ENCODE assay signal across 16 cellular contexts in genomic region chr12:112275211-112275610, GRCh38.
DNase-seq lines count a peak whose midpoint lies in the region; ATAC-seq, FAIRE-seq and TF ChIP-seq lines count a peak whose summit lies in the region.
"Had no signal": no experiment of that assay in that cellular context is flagged by ENCODE, and none has a peak within 500 bp of the region (broad histone marks: within the 10 kb centered on the region; RNA-seq: fewer than 3 reads in every experiment).

No MANE protein-coding gene starts in this region.

- peak; percentile 11 for FAIRE-seq in H54 (lab: Jason Lieb, UNC)
- FAIRE-seq: HTR-8/SVneo had no signal

- H3K4me3 Mint-ChIP-seq in stimulated activated naive CD8-positive, alpha-beta T cell treated with anti-CD3 and anti-CD28 coated beads, Interleukin-15, amount 100 ng/mL, for 72 hours = no peak overlapping the region
- H3K4me3 Mint-ChIP-seq: CD14-positive monocyte; CD8-positive, alpha-beta T cell; GM23338; H9 had no signal

- no peaks in the 10 kb centered on the region for H3K9me3 Mint-ChIP-seq in stimulated activated naive CD8-positive, alpha-beta T cell treated with anti-CD3 and anti-CD28 coated beads, Interleukin-15, amount 100 ng/mL, for 72 hours
- H3K9me3 Mint-ChIP-seq: CD14-positive monocyte; CD8-positive, alpha-beta T cell; GM23338; H9 had no signal

- ATAC-seq in esophagus mucosa (peak; percentile 64), left lobe of liver (peak; percentile 96), GM19397 (IDR thresholded peaks at IDR 0.05; ENCODE audit: unreplicated experiment) (no peak)
- no peak for ATAC-seq in stimulated activated naive CD8-positive, alpha-beta T cell treated with anti-CD3 and anti-CD28 coated beads, Interleukin-15, amount 100 ng/mL, for 72 hours
- ATAC-seq: CD8-positive, alpha-beta T cell; GM23338 had no signal

- no peak for TF ChIP-seq POLR2A in H54 (IDR thresholded peaks at IDR 0.05; ENCODE audit: low read depth, low read length)

- H3K4me1 Mint-ChIP-seq in stimulated activated naive CD8-positive, alpha-beta T cell treated with anti-CD3 and anti-CD28 coated beads, Interleukin-15, amount 100 ng/mL, for 72 hours = no peaks in the 10 kb centered on the region
- H3K4me1 Mint-ChIP-seq: CD14-positive monocyte, GM23338 had no signal

- DNase-seq in H54 (ENCODE audit: insufficient read length, low spot score) (no peak), left lobe of liver (ENCODE audit: low spot score) (no peak), mucosa of gallbladder (ENCODE audit: low spot score) (peak; percentile 26), T1000 (lab: John Stamatoyannopoulos, UW) (no peak)
- no peak for DNase-seq in stimulated activated naive CD8-positive, alpha-beta T cell treated with anti-CD3 and anti-CD28 coated beads, Interleukin-15, amount 100 ng/mL, for 72 hours
- DNase-seq: CD8-positive, alpha-beta T cell; DND-41; GDM1; H9; IMR-90; KBM-7 had no signal

- no peak overlapping the region for H3K27ac Mint-ChIP-seq in stimulated activated naive CD8-positive, alpha-beta T cell treated with anti-CD3 and anti-CD28 coated beads, Interleukin-15, amount 100 ng/mL, for 72 hours
- H3K27ac Mint-ChIP-seq: CD14-positive monocyte; CD8-positive, alpha-beta T cell; GM23338 had no signal

- no peaks in the 10 kb centered on the region for H3K27me3 Mint-ChIP-seq in stimulated activated naive CD8-positive, alpha-beta T cell treated with anti-CD3 and anti-CD28 coated beads, Interleukin-15, amount 100 ng/mL, for 72 hours

Comparison
In these comparisons a context has a peak if more than half of its experiments do, and no peak if none do; other contexts are left out.
1. ATAC-seq: peak in esophagus mucosa (single experiment) and left lobe of liver (single experiment); none in GM19397 (single experiment) and stimulated activated naive CD8-positive, alpha-beta T cell treated with anti-CD3 and anti-CD28 coated beads, Interleukin-15, amount 100 ng/mL, for 72 hours (single experiment).